In genomic region chr10:93599778-93600177, GRCh38 we compare ENCODE assay signal across 30 cellular contexts. TPM values are rescaled to one million over a fixed set of nuclear protein-coding genes. Genes with fewer than 3 reads are reported as not detected.
"Had no signal": no experiment of that assay in that cellular context is flagged by ENCODE, and none has a peak within 500 bp of the region (broad histone marks: within the 10 kb centered on the region; RNA-seq: fewer than 3 reads in every experiment).

No MANE protein-coding gene starts in this region.

- H3K27me3 ChIP-seq: ovary, testis, vagina had no signal

- H3K9me3 ChIP-seq: esophagus muscularis mucosa, mucosa of descending colon, ovary, psoas muscle, testis, vagina had no signal

- H3K4me1 Mint-ChIP-seq: activated CD8-positive, alpha-beta memory T cell treated with anti-CD3 and anti-CD28 coated beads, Interleukin-2, amount 10 ng/mL, durations not matched to agents 7 days and 5 days; activated naive CD8-positive, alpha-beta T cell treated with anti-CD3 and anti-CD28 coated beads, Interleukin-2, amount 50 U/mL, for 24 hours; memory B cell; stimulated activated effector memory CD8-positive, alpha-beta T cell treated with anti-CD3 and anti-CD28 coated beads, Interleukin-12 subunit alpha, Interleukin-12 subunit beta, amount 100 ng/mL, for 72 hours had no signal

- H3K36me3 ChIP-seq: esophagus muscularis mucosa, ovary, vagina had no signal

- DNase-seq: activated CD4-positive, alpha-beta T cell treated with anti-CD3 and anti-CD28 coated beads, Interleukin-2, amount 10 ng/mL, durations not matched to agents 7 days and 5 days; activated CD4-positive, CD25-positive, alpha-beta regulatory T cell treated with anti-CD3 and anti-CD28 coated beads, Interleukin-2, amount 50 U/mL, for 72 hours; activated CD8-positive, alpha-beta T cell treated with anti-CD3 and anti-CD28 coated beads for 36 hours; activated effector memory CD4-positive, alpha-beta T cell treated with anti-CD3 and anti-CD28 coated beads, Interleukin-2, amount 50 U/mL, for 16 hours; activated naive CD4-positive, alpha-beta T cell treated with anti-CD3 and anti-CD28 coated beads, Interleukin-2, amount 50 U/mL, for 16 hours; activated naive CD8-positive, alpha-beta T cell treated with anti-CD3 and anti-CD28 coated beads, Interleukin-2, amount 50 U/mL, for 24 hours; activated T-cell treated with anti-CD3 and anti-CD28 coated beads for 4 hours; aorta; central memory CD4-positive, alpha-beta T cell; dermis blood vessel endothelial cell; effector CD8-positive, alpha-beta T cell; hypothalamus; left cardiac atrium; mucosa of descending colon; ovary; small intestine; stimulated activated CD4-positive, alpha-beta T cell treated with anti-CD3 and anti-CD28 coated beads, Interleukin-2, amount 100 ng/mL, for 24 hours; testis; trophoblast cell had no signal

- H3K4me1 ChIP-seq: psoas muscle, testis had no signal

- H3K27ac ChIP-seq: esophagus muscularis mucosa, ovary, psoas muscle, testis, vagina, VCaP had no signal

- H3K27ac Mint-ChIP-seq: activated CD4-positive, alpha-beta T cell treated with anti-CD3 and anti-CD28 coated beads, Interleukin-2, amount 10 ng/mL, durations not matched to agents 7 days and 5 days; activated CD8-positive, alpha-beta memory T cell treated with anti-CD3 and anti-CD28 coated beads, Interleukin-2, amount 10 ng/mL, durations not matched to agents 7 days and 5 days; activated CD8-positive, alpha-beta T cell treated with anti-CD3 and anti-CD28 coated beads for 36 hours; activated naive CD8-positive, alpha-beta T cell treated with anti-CD3 and anti-CD28 coated beads, Interleukin-2, amount 50 U/mL, for 24 hours; memory B cell; stimulated activated effector memory CD8-positive, alpha-beta T cell treated with anti-CD3 and anti-CD28 coated beads, Interleukin-12 subunit alpha, Interleukin-12 subunit beta, amount 100 ng/mL, for 72 hours; T-helper 2 cell treated with Interferon-gamma antibody and Interleukin-4, amounts not matched to agents 5 μg/mL and 100 μg/mL, for 36 hours had no signal

- H3K4me3 Mint-ChIP-seq: activated CD4-positive, alpha-beta T cell treated with anti-CD3 and anti-CD28 coated beads, Interleukin-2, amount 10 ng/mL, durations not matched to agents 7 days and 5 days; activated CD8-positive, alpha-beta memory T cell treated with anti-CD3 and anti-CD28 coated beads, Interleukin-2, amount 10 ng/mL, durations not matched to agents 7 days and 5 days; activated CD8-positive, alpha-beta T cell treated with anti-CD3 and anti-CD28 coated beads for 36 hours; activated naive CD8-positive, alpha-beta T cell treated with anti-CD3 and anti-CD28 coated beads, Interleukin-2, amount 50 U/mL, for 24 hours; memory B cell; stimulated activated effector memory CD8-positive, alpha-beta T cell treated with anti-CD3 and anti-CD28 coated beads, Interleukin-12 subunit alpha, Interleukin-12 subunit beta, amount 100 ng/mL, for 72 hours; T-helper 2 cell treated with Interferon-gamma antibody and Interleukin-4, amounts not matched to agents 5 μg/mL and 100 μg/mL, for 36 hours had no signal

- H3K4me3 ChIP-seq: mucosa of descending colon, ovary had no signal

- ATAC-seq: activated CD8-positive, alpha-beta memory T cell treated with anti-CD3 and anti-CD28 coated beads, Interleukin-2, amount 10 ng/mL, durations not matched to agents 7 days and 5 days; activated CD8-positive, alpha-beta T cell treated with anti-CD3 and anti-CD28 coated beads for 36 hours; activated naive CD8-positive, alpha-beta T cell treated with anti-CD3 and anti-CD28 coated beads, Interleukin-2, amount 50 U/mL, for 24 hours; psoas muscle had no signal

- H3K9me3 Mint-ChIP-seq: activated CD4-positive, alpha-beta T cell treated with anti-CD3 and anti-CD28 coated beads, Interleukin-2, amount 10 ng/mL, durations not matched to agents 7 days and 5 days; activated CD8-positive, alpha-beta T cell treated with anti-CD3 and anti-CD28 coated beads for 36 hours; activated naive CD8-positive, alpha-beta T cell treated with anti-CD3 and anti-CD28 coated beads, Interleukin-2, amount 50 U/mL, for 24 hours; memory B cell; stimulated activated effector memory CD8-positive, alpha-beta T cell treated with anti-CD3 and anti-CD28 coated beads, Interleukin-12 subunit alpha, Interleukin-12 subunit beta, amount 100 ng/mL, for 72 hours; T-helper 2 cell treated with Interferon-gamma antibody and Interleukin-4, amounts not matched to agents 5 μg/mL and 100 μg/mL, for 36 hours had no signal

- H3K36me3 Mint-ChIP-seq: activated CD8-positive, alpha-beta memory T cell treated with anti-CD3 and anti-CD28 coated beads, Interleukin-2, amount 10 ng/mL, durations not matched to agents 7 days and 5 days; memory B cell; stimulated activated effector memory CD8-positive, alpha-beta T cell treated with anti-CD3 and anti-CD28 coated beads, Interleukin-12 subunit alpha, Interleukin-12 subunit beta, amount 100 ng/mL, for 72 hours had no signal

RNA-seq across cellular contexts. Expression of gene RBP4, which starts 1.3 kb away (rescaled TPM):
- total RNA-seq: activated CD4-positive, alpha-beta T cell treated with anti-CD3 and anti-CD28 coated beads, Interleukin-2, amount 10 ng/mL, durations not matched to agents 7 days and 5 days; activated CD8-positive, alpha-beta memory T cell treated with anti-CD3 and anti-CD28 coated beads, Interleukin-2, amount 10 ng/mL, durations not matched to agents 7 days and 5 days; activated CD8-positive, alpha-beta T cell treated with anti-CD3 and anti-CD28 coated beads for 36 hours; dermis blood vessel endothelial cell had no signal

RNA-seq across cellular contexts. Expression of gene PDE6C, which starts 12.6 kb away (rescaled TPM):
- total RNA-seq: activated CD4-positive, alpha-beta T cell treated with anti-CD3 and anti-CD28 coated beads, Interleukin-2, amount 10 ng/mL, durations not matched to agents 7 days and 5 days; activated CD8-positive, alpha-beta memory T cell treated with anti-CD3 and anti-CD28 coated beads, Interleukin-2, amount 10 ng/mL, durations not matched to agents 7 days and 5 days; activated CD8-positive, alpha-beta T cell treated with anti-CD3 and anti-CD28 coated beads for 36 hours; aorta; dermis blood vessel endothelial cell; esophagus muscularis mucosa; frontal cortex; left cardiac atrium; lower leg skin; mucosa of descending colon; ovary; psoas muscle; right cardiac atrium; testis; vagina had no signal

RNA-seq across cellular contexts. Expression of gene FFAR4, which starts 33.3 kb away (rescaled TPM):
- total RNA-seq: activated CD4-positive, alpha-beta T cell treated with anti-CD3 and anti-CD28 coated beads, Interleukin-2, amount 10 ng/mL, durations not matched to agents 7 days and 5 days; activated CD8-positive, alpha-beta memory T cell treated with anti-CD3 and anti-CD28 coated beads, Interleukin-2, amount 10 ng/mL, durations not matched to agents 7 days and 5 days; activated CD8-positive, alpha-beta T cell treated with anti-CD3 and anti-CD28 coated beads for 36 hours; dermis blood vessel endothelial cell; frontal cortex had no signal
